ENCODE assay signal across 17 cellular contexts in genomic region chr13:44555207-44555606, GRCh38. TPM values are rescaled to one million over a fixed set of nuclear protein-coding genes. Genes with fewer than 3 reads are reported as not detected.
DNase-seq lines count a peak whose midpoint lies in the region; ATAC-seq and TF ChIP-seq lines count a peak whose summit lies in the region.
"Had no signal": no experiment of that assay in that cellular context is flagged by ENCODE, and none has a peak within 500 bp of the region (broad histone marks: within the 10 kb centered on the region; RNA-seq: fewer than 3 reads in every experiment).

No MANE protein-coding gene starts in this region.

- no peak for TF ChIP-seq POLR2A in gastrocnemius medialis (IDR thresholded peaks at IDR 0.05)

- DNase-seq in GM23338 (ENCODE audit: low spot score) = no peak
- DNase-seq in islet precursor cell = peak; percentile 54
- no peak for DNase-seq in gastrocnemius medialis
- no peak for DNase-seq in T-helper 2 cell
- DNase-seq in NCI-H510A treated with DMSO at 0.1 percent for 48 hours (lab: John Stamatoyannopoulos, UW) = no peak
- DNase-seq: AML-193; Caco-2; Calu3; CD4-positive, alpha-beta T cell; CD8-positive, alpha-beta T cell; DMS79 treated with DMSO at 0.1 percent for 48 hours; GF-D8 had no signal

- H2AFZ ChIP-seq in GM23338 = no peak overlapping the region

- no peaks in the 10 kb centered on the region for H3K27me3 ChIP-seq in GM23338 (ENCODE audit: insufficient read depth)
- no peaks in the 10 kb centered on the region for H3K27me3 ChIP-seq in gastrocnemius medialis
- H3K27me3 ChIP-seq: BLaER1 treated with 17β-estradiol and CSF1 and Interleukin-3, amounts not matched to agents 10 nM and 100 nM had no signal

- H3K9me3 ChIP-seq in gastrocnemius medialis = no peaks in the 10 kb centered on the region
- H3K9me3 ChIP-seq: A549, Caco-2 had no signal

- peaks cover 17% of the 10 kb centered on the region for H4K20me1 ChIP-seq in GM23338 (replicated peaks; ENCODE audit: insufficient read depth)

- TF ChIP-seq CTCF in GM23338 (conservative IDR thresholded peaks at IDR 0.05; ENCODE audit: low read depth in 2 of 2) (no peak), gastrocnemius medialis (IDR thresholded peaks at IDR 0.05 in 4 of 5, conservative IDR thresholded peaks at IDR 0.05 in 1 of 5) (no peak)

- H3K4me3 ChIP-seq in GM23338 (no peak overlapping the region), gastrocnemius medialis (no peak overlapping the region)
- H3K4me3 ChIP-seq: A549; BLaER1 treated with 17β-estradiol and CSF1 and Interleukin-3, amounts not matched to agents 10 nM and 100 nM had no signal

- no peak overlapping the region for H3K4me3 Mint-ChIP-seq in GM23338
- H3K4me3 Mint-ChIP-seq: B cell; CD4-positive, alpha-beta T cell; CD8-positive, alpha-beta T cell had no signal

- H3K27ac Mint-ChIP-seq in GM23338 = no peak overlapping the region
- H3K27ac Mint-ChIP-seq: B cell; CD4-positive, alpha-beta T cell; CD8-positive, alpha-beta T cell had no signal

- 0 out of 2 replicates have a peak overlapping the region, but pooled peaks have one; percentile 3 for H3K27ac ChIP-seq in GM23338 (ENCODE audit: low read depth)
- H3K27ac ChIP-seq in gastrocnemius medialis = peak overlapping the region in 3 of 4 donors; percentile 22 to 56 (median 25)
- H3K27ac ChIP-seq: 22Rv1; A549; BLaER1 treated with 17β-estradiol and CSF1 and Interleukin-3, amounts not matched to agents 10 nM and 100 nM; C4-2B had no signal

- H3K9me2 ChIP-seq in GM23338 (ENCODE audit: insufficient read depth) = no peaks in the 10 kb centered on the region

- no peak overlapping the region for H3K4me2 ChIP-seq in GM23338
- H3K4me2 ChIP-seq: A549; BLaER1 treated with 17β-estradiol and CSF1 and Interleukin-3, amounts not matched to agents 10 nM and 100 nM had no signal

- H3K4me1 ChIP-seq in GM23338 (ENCODE audit: insufficient read depth) (no peaks in the 10 kb centered on the region), gastrocnemius medialis (peaks cover 13 to 18% of the 10 kb centered on the region in 2 donors)
- H3K4me1 ChIP-seq: A549; BLaER1 treated with 17β-estradiol and CSF1 and Interleukin-3, amounts not matched to agents 10 nM and 100 nM; Caco-2 had no signal

- no peaks in the 10 kb centered on the region for H3K36me3 ChIP-seq in GM23338 (ENCODE audit: insufficient read depth)
- peaks cover 0 to 18% of the 10 kb centered on the region in 2 donors for H3K36me3 ChIP-seq in gastrocnemius medialis

- intact Hi-C loops in gastrocnemius medialis (cut with DNase I; ENCODE audit: low total_unique reads) = no loop called here

- H3K36me3 Mint-ChIP-seq in GM23338 (ENCODE audit: low read depth) = peaks cover 21% of the 10 kb centered on the region; the same call in 2 of the 3 replicates

- no peaks in the 10 kb centered on the region for H3F3A ChIP-seq in GM23338 (replicated peaks; ENCODE audit: low read depth)

- no peaks in the 10 kb centered on the region for H3K27me3 Mint-ChIP-seq in GM23338 (ENCODE audit: insufficient read depth, low read depth, poor library complexity)
- H3K27me3 Mint-ChIP-seq: B cell; CD4-positive, alpha-beta T cell had no signal

- H3K9me3 Mint-ChIP-seq in GM23338 = no peaks in the 10 kb centered on the region
- H3K9me3 Mint-ChIP-seq: CD4-positive, alpha-beta T cell; CD8-positive, alpha-beta T cell had no signal

- in situ Hi-C loops in gastrocnemius medialis (cut with MboI; ENCODE audit: low sequenced_read_pairs in 4 of 4) = no loop called here

- no peaks in the 10 kb centered on the region for H3K4me1 Mint-ChIP-seq in GM23338
- H3K4me1 Mint-ChIP-seq: B cell had no signal

- ATAC-seq in GM23338 = no peak
- peak in 1 of 2 donors; percentile 34 for ATAC-seq in gastrocnemius medialis
- ATAC-seq: A549; CD8-positive, alpha-beta T cell had no signal

- H3K79me2 ChIP-seq in GM23338 (replicated peaks; ENCODE audit: insufficient read depth) = peaks cover 100% of the 10 kb centered on the region

TF ChIP-seq in GM23338, 12 proteins besides CTCF, POLR2A, EP300 and RAD21:
- TF ChIP-seq ZNF114 (CRISPR knock-in tag; IDR thresholded peaks at IDR 0.05) (no peak), STAT1 (IDR thresholded peaks at IDR 0.05; ENCODE audit: unreplicated experiment) (no peak)

RNA-seq across cellular contexts. Expression of gene TSC22D1, which starts 20.9 kb away (rescaled TPM):
- 101 and 114 TPM in 2 replicates for total RNA-seq in GM23338 (2014; rRNA removed; shearing (Covaris generic))
- 50.5 and 58.5 TPM in 2 replicates for polyA plus RNA-seq in GM23338 (2016; fragmentation: Nextera tagmentation; extraction: Ambion mirVana)
- 100 to 1,000 TPM; 119 to 325 (median 193) TPM for total RNA-seq in gastrocnemius medialis
